Comparison of ENCODE assay signal across 8 cellular contexts in genomic region chr7:107890962-107891618, GRCh38. TPM values are rescaled to one million over a fixed set of nuclear protein-coding genes. Genes with fewer than 3 reads are reported as not detected.
DNase-seq lines count a peak whose midpoint lies in the region; TF ChIP-seq lines count a peak whose summit lies in the region.

TSS of gene DLD (plus strand) at chr7:107891183. CDS start at chr7:107891251, 68 bp downstream.

- H3K9me2 ChIP-seq in MM.1S (replicated peaks; ENCODE audit: insufficient read depth, low read length) = no peaks in the 10 kb centered on the region

- H3K56ac ChIP-seq in H9 (ENCODE audit: insufficient read length, low read depth, low read length) = no peak within 1 kb of the TSS

- peaks cover 15 to 16% of the 10 kb centered on the region in 2 experiments for H3K4me1 Mint-ChIP-seq in H9

- H2AFZ ChIP-seq in H9 (ENCODE audit: low read length) = peak within 1 kb of the TSS; percentile 1
- H2AFZ ChIP-seq in MM.1S (ENCODE audit: low read length) = peak within 1 kb of the TSS; percentile 97
- peak within 1 kb of the TSS; percentile 92 for H2AFZ ChIP-seq in neuron (ENCODE audit: low read depth, low read length)

- no peak within 1 kb of the TSS for H2BK12ac ChIP-seq in H9 (ENCODE audit: insufficient read length, low read depth, low read length)

- H3K18ac ChIP-seq in H9 (ENCODE audit: insufficient read length, low read depth, low read length) = peak within 1 kb of the TSS; percentile 88

- no peak within 1 kb of the TSS for H4K5ac ChIP-seq in H9 (ENCODE audit: insufficient read length, low read depth, low read length)

- peaks cover 8% of the 10 kb centered on the region for H3K23me2 ChIP-seq in H9 (ENCODE audit: insufficient read length, low read depth, low read length, poor library complexity, severe bottlenecking)

- peak within 1 kb of the TSS; percentile 94 to 99 for H3K4me3 Mint-ChIP-seq in H9

- H2BK5ac ChIP-seq in H9 (ENCODE audit: insufficient read length, low read length) = no peak within 1 kb of the TSS

- no peak within 1 kb of the TSS for H4K8ac ChIP-seq in H9 (replicated peaks; ENCODE audit: insufficient read length, low read depth, low read length)

- no peak within 1 kb of the TSS for H3K27ac ChIP-seq in H9 (ENCODE audit: insufficient read length, low read depth, low read length)
- peak within 1 kb of the TSS; percentile 80 for H3K27ac ChIP-seq in MM.1S (ENCODE audit: low read length)
- peak within 1 kb of the TSS; percentile 93 for H3K27ac ChIP-seq in subcutaneous abdominal adipose tissue (ENCODE audit: low read depth, low read length)

- H3K79me1 ChIP-seq in H9 (ENCODE audit: insufficient read depth, low read depth, low read length, poor library complexity, severe bottlenecking) = peaks cover 4% of the 10 kb centered on the region

- TF ChIP-seq CTCF in H9 (conservative IDR thresholded peaks at IDR 0.05) (no peak), MM.1S (IDR thresholded peaks at IDR 0.05; ENCODE audit: low read length) (no peak), foreskin fibroblast (IDR thresholded peaks at IDR 0.05; ENCODE audit: low read depth, low read length) (no peak)

- peaks cover 6 to 29% (median 27%) of the 10 kb centered on the region in 3 experiments; a peak in 6 of 7 replicates for H3K36me3 Mint-ChIP-seq in H9 (ENCODE audit: insufficient read depth in 1 of 3, low read depth in 3 of 3)

- H3K36me3 ChIP-seq in MM.1S (replicated peaks; ENCODE audit: insufficient read depth, low read length) = peaks cover 8% of the 10 kb centered on the region; the same call in 1 of the 2 replicates
- peaks cover 26% of the 10 kb centered on the region for H3K36me3 ChIP-seq in neuron (ENCODE audit: insufficient read depth, low read length)
- H3K36me3 ChIP-seq in subcutaneous abdominal adipose tissue (ENCODE audit: control insufficient read depth in 5 of 5, insufficient read depth in 5 of 5, low read length in 5 of 5) = peaks cover 15 to 20% (median 16%) of the 10 kb centered on the region in 5 donors

- H3K27me3 ChIP-seq in H9 (ENCODE audit: insufficient read depth, low read length) (no peaks in the 10 kb centered on the region), MM.1S (replicated peaks; ENCODE audit: insufficient read depth, low read length) (no peaks in the 10 kb centered on the region), neuron (ENCODE audit: insufficient read depth, low read length) (no peaks in the 10 kb centered on the region), subcutaneous abdominal adipose tissue (ENCODE audit: control insufficient read depth in 5 of 5, insufficient read depth in 4 of 5, low read length in 5 of 5) (no peaks in the 10 kb centered on the region)

- H3K23ac ChIP-seq in H9 (ENCODE audit: insufficient read length, low read depth, low read length) = no peak within 1 kb of the TSS

- H3T11ph ChIP-seq in H9 (ENCODE audit: low read length) = peak within 1 kb of the TSS; percentile 10

- peaks cover 0 to 7% of the 10 kb centered on the region in 2 experiments; a peak in 1 of 5 replicates for H3K9me3 Mint-ChIP-seq in H9

- peaks cover 5% of the 10 kb centered on the region for H3K27me3 Mint-ChIP-seq in H9 (ENCODE audit: low read depth)

- peak within 1 kb of the TSS; percentile 96 for H3K4me2 ChIP-seq in H9 (ENCODE audit: insufficient read depth, insufficient read length, low read length)
- H3K4me2 ChIP-seq in MM.1S (ENCODE audit: low read depth, low read length) = peak within 1 kb of the TSS; percentile 94

- H4K20me1 ChIP-seq in H9 (ENCODE audit: control insufficient read depth, insufficient read depth, insufficient read length) (no peaks in the 10 kb centered on the region), MM.1S (ENCODE audit: insufficient read depth, low read length) (0 out of 2 replicates have a peak, but pooled peaks cover 6% of the 10 kb centered on the region)

- no peaks in the 10 kb centered on the region for H3K9me3 ChIP-seq in H9 (ENCODE audit: control insufficient read depth, low read depth, low read length)
- no peaks in the 10 kb centered on the region for H3K9me3 ChIP-seq in MM.1S (replicated peaks; ENCODE audit: insufficient read depth, low read length)
- no peaks in the 10 kb centered on the region for H3K9me3 ChIP-seq in neuron (ENCODE audit: low read length)
- H3K9me3 ChIP-seq in subcutaneous abdominal adipose tissue (ENCODE audit: control insufficient read depth in 5 of 5, low read length in 5 of 5) = no peaks in the 10 kb centered on the region

- H2BK15ac ChIP-seq in H9 (ENCODE audit: low read depth, low read length) = no peak within 1 kb of the TSS

- H2BK20ac ChIP-seq in H9 (ENCODE audit: low read depth, low read length, poor library complexity, severe bottlenecking) = no peak within 1 kb of the TSS

- H3K4ac ChIP-seq in H9 (ENCODE audit: low read depth, low read length) = no peak within 1 kb of the TSS

- H3K4me1 ChIP-seq in H9 (ENCODE audit: insufficient read depth, low read length) (no peaks in the 10 kb centered on the region), MM.1S (ENCODE audit: low read length) (peaks cover 10% of the 10 kb centered on the region), neuron (ENCODE audit: insufficient read depth, low read length) (peaks cover 12% of the 10 kb centered on the region), subcutaneous abdominal adipose tissue (ENCODE audit: control insufficient read depth in 5 of 5, insufficient read depth in 5 of 5, low read length in 5 of 5) (peaks cover 3 to 43% (median 37%) of the 10 kb centered on the region in 5 donors)

- DNase-seq in ELR (ENCODE audit: low read depth) (peak; percentile 90), H9 (peak; percentile 94), MM.1S (peak; percentile 98), SIG-M5 treated with dmso at 0.1 percent for 504 hours (lab: John Stamatoyannopoulos, UW; ENCODE audit: unreplicated experiment) (peak; percentile 87), activated gamma-delta T cell treated with Interleukin-2 at 50 U/mL for 16 hours (peak; percentile 89), foreskin fibroblast (peak; percentile 92 to 98)

- no CpG with 5 or more reads among the region's 54 CpGs for WGBS in H9 (ENCODE audit: extremely low coverage, insufficient read length, low lambda C conversion rate)

- H3K4me3 ChIP-seq in MM.1S (ENCODE audit: low read length) = peak within 1 kb of the TSS; percentile 79
- peak within 1 kb of the TSS; percentile 58 to 88 for H3K4me3 ChIP-seq in foreskin fibroblast (ENCODE audit: low read depth in 1 of 2, low read length in 2 of 2)
- peak within 1 kb of the TSS; percentile 79 for H3K4me3 ChIP-seq in neuron (ENCODE audit: low read length)
- H3K4me3 ChIP-seq in subcutaneous abdominal adipose tissue (ENCODE audit: low read depth in 1 of 5, low read length in 5 of 5) = peak within 1 kb of the TSS; percentile 79 to 93 (median 88)

- H3K9ac ChIP-seq in H9 (ENCODE audit: extremely low read depth, insufficient read length, low read length) (peak within 1 kb of the TSS; percentile 83), MM.1S (ENCODE audit: low read length) (peak within 1 kb of the TSS; percentile 83), subcutaneous abdominal adipose tissue (ENCODE audit: low read length in 5 of 5) (peak within 1 kb of the TSS; percentile 88 to 97 (median 95))

- H2BK120ac ChIP-seq in H9 (ENCODE audit: low read depth, low read length, poor library complexity, severe bottlenecking) = no peak within 1 kb of the TSS

- peak within 1 kb of the TSS; percentile 96 to 99 (median 99) for H3K27ac Mint-ChIP-seq in H9

- H3K79me2 ChIP-seq in H9 (ENCODE audit: insufficient read depth, low read length) (peaks cover 3% of the 10 kb centered on the region; the same call in 1 of the 2 replicates), MM.1S (ENCODE audit: low read length) (peaks cover 46% of the 10 kb centered on the region)

- H3F3A ChIP-seq in MM.1S (ENCODE audit: insufficient read depth, low read length) = peaks cover 9% of the 10 kb centered on the region

- H4K91ac ChIP-seq in H9 (ENCODE audit: insufficient read length, low read depth, low read length) = no peak within 1 kb of the TSS

- no peak within 1 kb of the TSS for H2AK5ac ChIP-seq in H9 (ENCODE audit: insufficient read length, low read length)

- peak within 1 kb of the TSS; percentile 89 for H3K14ac ChIP-seq in H9 (ENCODE audit: insufficient read depth, low read length)

RNA-seq across cellular contexts. Expression of gene DLD, which starts in this region (rescaled TPM):
- total RNA-seq in H9 (2021) = 91.0 and 93.7 TPM in 2 replicates

Comparison
In these comparisons a context has a peak if more than half of its experiments do, and no peak if none do; other contexts are left out.
1. H2AFZ ChIP-seq: peak in every context shown above with its lines; median percentile 97 in MM.1S; 92 in neuron; 1 in H9.